In the genomic region with DNA sequence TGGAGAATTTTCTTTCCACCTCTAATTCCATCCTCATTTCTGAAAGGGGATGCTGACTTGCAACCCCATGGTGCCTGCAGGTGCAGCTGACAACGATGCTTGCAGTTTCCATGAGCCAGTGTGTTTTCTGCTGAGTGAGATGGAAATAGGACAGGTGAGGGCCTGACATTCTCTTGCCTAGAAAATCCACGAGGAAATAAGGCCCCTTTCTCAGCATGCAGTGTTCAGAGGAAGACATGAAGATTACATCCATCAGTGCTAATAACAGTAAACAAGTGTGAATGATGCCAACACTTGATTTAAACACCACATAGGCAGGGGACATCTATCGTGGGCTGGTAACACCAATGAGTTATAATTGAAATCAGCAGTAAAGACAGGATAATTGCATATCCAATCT, we compare ENCODE assay signal across 29 cellular contexts.
"Had no signal": no experiment of that assay in that cellular context is flagged by ENCODE, and none has a peak within 500 bp of the region (broad histone marks: within the 10 kb centered on the region; RNA-seq: fewer than 3 reads in every experiment).

No MANE protein-coding gene starts in this region.

- H3K36me3 ChIP-seq: left ventricle myocardium inferior, pancreas, prostate gland, suprapubic skin, thoracic aorta, tibial artery, upper lobe of right lung had no signal

- H3K9me3 ChIP-seq: left ventricle myocardium inferior, mucosa of descending colon, pancreas, prostate gland, suprapubic skin, thoracic aorta, tibial artery, upper lobe of right lung had no signal

- H3K79me2 ChIP-seq: hepatocyte had no signal

- H3K4me2 ChIP-seq: hepatocyte had no signal

- H2AFZ ChIP-seq: hepatocyte had no signal

- H3K27me3 ChIP-seq: hepatocyte, pancreas, suprapubic skin, tibial artery, upper lobe of right lung had no signal

- H3K4me1 Mint-ChIP-seq: naive thymus-derived CD4-positive, alpha-beta T cell; stimulated activated naive B cell treated with anti-CD40 and anti-IgM and Interleukin-4, amounts not matched to agents 10 μg/mL and 1 μg/mL and 100 μg/mL, for 72 hours had no signal

- H3K27ac Mint-ChIP-seq: naive thymus-derived CD4-positive, alpha-beta T cell; natural killer cell treated with Interleukin-12 subunit alpha and Interleukin-12 subunit beta and Interleukin-15 and Interleukin-18, amount 100 ng/mL, for 72 hours; stimulated activated naive B cell treated with anti-CD40 and anti-IgM and Interleukin-4, amounts not matched to agents 10 μg/mL and 1 μg/mL and 100 μg/mL, for 72 hours had no signal

- H3K4me3 Mint-ChIP-seq: naive thymus-derived CD4-positive, alpha-beta T cell; natural killer cell treated with Interleukin-12 subunit alpha and Interleukin-12 subunit beta and Interleukin-15 and Interleukin-18, amount 100 ng/mL, for 72 hours; neural crest cell; stimulated activated naive B cell treated with anti-CD40 and anti-IgM and Interleukin-4, amounts not matched to agents 10 μg/mL and 1 μg/mL and 100 μg/mL, for 72 hours had no signal

- DNase-seq: islet precursor cell; left ventricle myocardium inferior; mesendoderm; midbrain; mucosa of descending colon; naive thymus-derived CD4-positive, alpha-beta T cell; nucleus accumbens; pancreas; posterior cingulate gyrus; retina; right cardiac atrium; stimulated activated CD4-positive, alpha-beta T cell treated with anti-CD3 and anti-CD28 coated beads, Interleukin-12 subunit alpha, Interleukin-12 subunit beta, amount 100 ng/mL, for 4 hours; stimulated activated CD4-positive, alpha-beta T cell treated with anti-CD3 and anti-CD28 coated beads, Interleukin-15, amount 100 ng/mL, for 24 hours; stimulated activated CD4-positive, alpha-beta T cell treated with anti-CD3 and anti-CD28 coated beads, Interleukin-2, amount 100 ng/mL, for 24 hours; stimulated activated CD4-positive, alpha-beta T cell treated with anti-CD3 and anti-CD28 coated beads, Interleukin-4, amount 100 ng/mL, for 1 hour; stimulated activated naive B cell treated with anti-CD40 and anti-IgM and Interleukin-4, amounts not matched to agents 10 μg/mL and 1 μg/mL and 100 μg/mL, for 72 hours; stimulated activated naive CD8-positive, alpha-beta T cell treated with anti-CD3 and anti-CD28 coated beads, Interleukin-15, Interleukin-2, amounts not matched to agents 100 U/mL and 50 U/mL, for 24 hours; tibial artery; trophoblast cell; upper lobe of right lung had no signal

- H3K9me3 Mint-ChIP-seq: neural crest cell had no signal

- H3K27ac ChIP-seq: hepatocyte, left ventricle myocardium inferior, pancreas, prostate gland, skin epidermis, suprapubic skin, thoracic aorta, tibial artery, upper lobe of right lung had no signal

- H3K4me3 ChIP-seq: hepatocyte, left ventricle myocardium inferior, lung, mucosa of descending colon, pancreas, prostate gland, skin epidermis, suprapubic skin, thoracic aorta, tibial artery, upper lobe of right lung had no signal

- ATAC-seq: mucosa of descending colon; naive thymus-derived CD4-positive, alpha-beta T cell; natural killer cell treated with Interleukin-12 subunit alpha and Interleukin-12 subunit beta and Interleukin-15 and Interleukin-18, amount 100 ng/mL, for 72 hours; pancreas; right cardiac atrium; sciatic nerve; stimulated activated naive B cell treated with anti-CD40 and anti-IgM and Interleukin-4, amounts not matched to agents 10 μg/mL and 1 μg/mL and 100 μg/mL, for 72 hours; stimulated activated naive CD8-positive, alpha-beta T cell treated with anti-CD3 and anti-CD28 coated beads, Interleukin-15, Interleukin-2, amounts not matched to agents 100 U/mL and 50 U/mL, for 24 hours; upper lobe of right lung had no signal

- H3K36me3 Mint-ChIP-seq: naive thymus-derived CD4-positive, alpha-beta T cell; natural killer cell treated with Interleukin-12 subunit alpha and Interleukin-12 subunit beta and Interleukin-15 and Interleukin-18, amount 100 ng/mL, for 72 hours; stimulated activated naive B cell treated with anti-CD40 and anti-IgM and Interleukin-4, amounts not matched to agents 10 μg/mL and 1 μg/mL and 100 μg/mL, for 72 hours had no signal

- H3K27me3 Mint-ChIP-seq: naive thymus-derived CD4-positive, alpha-beta T cell; natural killer cell treated with Interleukin-12 subunit alpha and Interleukin-12 subunit beta and Interleukin-15 and Interleukin-18, amount 100 ng/mL, for 72 hours; stimulated activated naive B cell treated with anti-CD40 and anti-IgM and Interleukin-4, amounts not matched to agents 10 μg/mL and 1 μg/mL and 100 μg/mL, for 72 hours had no signal
